In genomic region chr14:68656452-68656851, GRCh38 we compare ENCODE assay signal across 22 cellular contexts.
A peak's percentile ranks its signal among the peaks of the same experiment; 100 is the strongest.
DNase-seq lines count a peak whose midpoint lies in the region; ATAC-seq and TF ChIP-seq lines count a peak whose summit lies in the region.
"Had no signal": no experiment of that assay in that cellular context is flagged by ENCODE, and none has a peak within 500 bp of the region (broad histone marks: within the 10 kb centered on the region; RNA-seq: fewer than 3 reads in every experiment).

No MANE protein-coding gene starts in this region.

- peak overlapping the region; percentile 57; the same call in 1 of the 2 replicates for H2AK5ac ChIP-seq in IMR-90 (ENCODE audit: low read depth, low read length)

- CTCF ChIA-PET in IMR-90 (lab: Yijun Ruan, JAX): no interaction called here

- H3K9me3 Mint-ChIP-seq in brain: peaks cover 0 to 5% (median 0%) of the 10 kb centered on the region in 5 experiments
- H3K9me3 Mint-ChIP-seq: CD4-positive, CD25-positive, alpha-beta regulatory T cell had no signal

- peak overlapping the region; percentile 68; the same call in 1 of the 3 replicates for H2BK15ac ChIP-seq in IMR-90 (ENCODE audit: low read depth, low read length)

- no peaks in the 10 kb centered on the region for H4K20me1 ChIP-seq in IMR-90 (ENCODE audit: insufficient read depth, low read length)

- DNase-seq in IMR-90: no peak
- peak; percentile 65 for DNase-seq in mesenteric fat pad (ENCODE audit: low spot score)
- DNase-seq in stimulated activated naive CD4-positive, alpha-beta T cell treated with Interleukin-2 at 50 U/mL for 16 hours (lab: John Stamatoyannopoulos, UW): no peak
- DNase-seq in posterior vena cava (ENCODE audit: low spot score): no peak
- DNase-seq: activated CD4-positive, alpha-beta T cell treated with anti-CD3 and anti-CD28 coated beads for 48 hours; activated naive CD4-positive, alpha-beta T cell treated with anti-CD3 and anti-CD28 coated beads, Interleukin-2, amount 50 U/mL, for 16 hours; amniotic stem cell; CD4-positive, CD25-positive, alpha-beta regulatory T cell; effector memory CD4-positive, alpha-beta T cell; GM23248; kidney glomerular epithelial cell; NCI-H187 treated with DMSO at 0.1 percent for 48 hours; NCI-H524 treated with DMSO at 0.1 percent for 48 hours; NK-92 treated with Interleukin-12 subunit alpha and Interleukin-12 subunit beta, amount 100 ng/mL, for 24 hours; SHP77 treated with DMSO at 0.1 percent for 48 hours had no signal

- H3K56ac ChIP-seq in IMR-90 (ENCODE audit: extremely low read depth, insufficient read depth, low read length): no peak overlapping the region

- H3K4me3 ChIP-seq in IMR-90 (ENCODE audit: insufficient read depth, low read depth, low read length) (no peak overlapping the region), stomach smooth muscle (ENCODE audit: low read length in 2 of 2) (no peak overlapping the region)
- H3K4me3 ChIP-seq: GM23248, PC-9, prostate gland, tibial nerve had no signal

- H3K79me1 ChIP-seq in IMR-90 (ENCODE audit: low read depth in 1 of 2, low read length in 2 of 2): no peaks in the 10 kb centered on the region

- H3K27me3 ChIP-seq in IMR-90 (ENCODE audit: control insufficient read depth, insufficient read depth, low read length): no peaks in the 10 kb centered on the region
- H3K27me3 ChIP-seq in stomach smooth muscle (ENCODE audit: control insufficient read depth in 1 of 2, insufficient read depth in 2 of 2, low read length in 2 of 2): no peaks in the 10 kb centered on the region
- H3K27me3 ChIP-seq: tibial nerve had no signal

- TF ChIP-seq RAD21 in IMR-90 (IDR thresholded peaks at IDR 0.05; ENCODE audit: low read length): no peak

- no peak overlapping the region for H3K4me3 Mint-ChIP-seq in brain
- H3K4me3 Mint-ChIP-seq: CD4-positive, CD25-positive, alpha-beta regulatory T cell; IgD-negative memory B cell had no signal

- peak overlapping the region in 3 of 5 experiments; percentile 82 to 96 (median 95) for H3K27ac Mint-ChIP-seq in brain

- dilution Hi-C loops in IMR-90 (cut with HindIII; ENCODE audit: low sequenced_read_pairs, unreplicated experiment): no loop called here

- H3K36me3 Mint-ChIP-seq in brain: no peaks in the 10 kb centered on the region
- H3K36me3 Mint-ChIP-seq: CD4-positive, CD25-positive, alpha-beta regulatory T cell; IgD-negative memory B cell had no signal

- H3K27me3 Mint-ChIP-seq in brain: no peaks in the 10 kb centered on the region
- H3K27me3 Mint-ChIP-seq: CD4-positive, CD25-positive, alpha-beta regulatory T cell; IgD-negative memory B cell had no signal

- WGBS in IMR-90 (ENCODE audit: extremely low coverage in 2 of 2, insufficient read length in 1 of 2), 2 experiments: no CpG with 5 or more reads among the region's 8 CpGs

- ATAC-seq in IMR-90 (ENCODE audit: low read depth) (no peak), HG02763 (IDR thresholded peaks at IDR 0.05; ENCODE audit: unreplicated experiment) (no peak)

- H3K18ac ChIP-seq in IMR-90 (ENCODE audit: low read depth, low read length): 0 out of 2 replicates have a peak overlapping the region, but pooled peaks have one; percentile 33

- no peak overlapping the region for H2AK9ac ChIP-seq in IMR-90 (replicated peaks; ENCODE audit: low read depth, low read length, poor library complexity)

- no peak overlapping the region; the same call in 1 of the 2 replicates for H3K14ac ChIP-seq in IMR-90 (replicated peaks; ENCODE audit: low read depth, low read length)

- H4K8ac ChIP-seq in IMR-90 (ENCODE audit: low read depth in 2 of 2, low read length in 2 of 2): peak overlapping the region in 1 of 2 experiments; percentile 46; a peak in 1 of 4 replicates

- H3K4me1 Mint-ChIP-seq in brain: peaks cover 67% of the 10 kb centered on the region

- no peaks in the 10 kb centered on the region for H3K9me3 ChIP-seq in IMR-90 (ENCODE audit: control insufficient read depth, insufficient read depth, low read length)
- no peaks in the 10 kb centered on the region for H3K9me3 ChIP-seq in stomach smooth muscle (ENCODE audit: control insufficient read depth in 2 of 2, low read length in 2 of 2)
- H3K9me3 ChIP-seq: prostate gland, tibial nerve had no signal

- no peak overlapping the region for H3K4me2 ChIP-seq in IMR-90 (ENCODE audit: low read depth, low read length)
- H3K4me2 ChIP-seq: PC-9 had no signal

- no TSS peak for BruUV-seq in IMR-90 (replicated peaks; lab: Mats Ljungman, UMichigan)

- 0 out of 2 replicates have a peak overlapping the region, but pooled peaks have one; percentile 14 for H3K23ac ChIP-seq in IMR-90 (ENCODE audit: low read depth, low read length)

- peak overlapping the region; percentile 75; the same call in 1 of the 2 replicates for H2BK20ac ChIP-seq in IMR-90 (ENCODE audit: low read depth, low read length)

- H4K91ac ChIP-seq in IMR-90 (ENCODE audit: insufficient read depth, low read depth, low read length): no peak overlapping the region

- peaks cover 36% of the 10 kb centered on the region for H3K9me1 ChIP-seq in IMR-90 (ENCODE audit: insufficient read depth, low read length)

- peak overlapping the region; percentile 21; the same call in 1 of the 2 replicates for H4K5ac ChIP-seq in IMR-90 (ENCODE audit: low read depth, low read length)

- peaks cover 33% of the 10 kb centered on the region for H3K4me1 ChIP-seq in IMR-90 (ENCODE audit: control insufficient read depth, insufficient read depth, low read length)
- peaks cover 81% of the 10 kb centered on the region for H3K4me1 ChIP-seq in stomach smooth muscle (ENCODE audit: control insufficient read depth, insufficient read depth, low read length)

- POLR2A ChIA-PET in IMR-90 (lab: Charles Lee; ENCODE audit: unreplicated experiment): no interaction called here

- H3K9ac ChIP-seq in IMR-90 (ENCODE audit: low read depth, low read length) (no peak overlapping the region), stomach smooth muscle (ENCODE audit: low read length in 2 of 2) (no peak overlapping the region)
- H3K9ac ChIP-seq: GM23248 had no signal

- intact Hi-C loops in IMR-90 (cut with micrococcal nuclease) (loop anchor here (10.0 kb wide), 2 partner anchors 112 to 262 kb away; no protein-coding TSS in a partner anchor), posterior vena cava (cut with DNase I) (no loop called here)

- H2BK5ac ChIP-seq in IMR-90 (ENCODE audit: low read depth, low read length, poor library complexity, severe bottlenecking): no peak overlapping the region

- no peaks in the 10 kb centered on the region for H3K36me3 ChIP-seq in IMR-90 (ENCODE audit: control insufficient read depth, insufficient read depth, low read length)
- no peaks in the 10 kb centered on the region for H3K36me3 ChIP-seq in stomach smooth muscle (ENCODE audit: control insufficient read depth in 2 of 2, insufficient read depth in 2 of 2, low read length in 2 of 2)
- H3K36me3 ChIP-seq: prostate gland, tibial nerve had no signal

- H2AFZ ChIP-seq in IMR-90 (replicated peaks; ENCODE audit: low read length, poor library complexity): no peak overlapping the region
- H2AFZ ChIP-seq: GM23248, PC-9 had no signal

- peak overlapping the region; percentile 82; the same call in 1 of the 2 replicates for H3K4ac ChIP-seq in IMR-90 (ENCODE audit: low read depth, low read length)

- no peak for TF ChIP-seq CTCF in IMR-90 (conservative IDR thresholded peaks at IDR 0.05; ENCODE audit: low read depth, low read length)
- no peak for TF ChIP-seq CTCF in brain (conservative IDR thresholded peaks at IDR 0.05)

- TF ChIP-seq POLR2A in IMR-90 (IDR thresholded peaks at IDR 0.05; ENCODE audit: low read depth, low read length): no peak

- no peak overlapping the region for H3K27ac ChIP-seq in IMR-90 (ENCODE audit: insufficient read depth, low read length)
- H3K27ac ChIP-seq in stomach smooth muscle (ENCODE audit: low read length): peak overlapping the region; percentile 97
- H3K27ac ChIP-seq: GM23248, PC-9 had no signal

- in situ Hi-C loops in IMR-90 (cut with MboI; ENCODE audit: low sequenced_read_pairs): no loop called here

- H2BK120ac ChIP-seq in IMR-90 (ENCODE audit: low read depth, low read length): peak overlapping the region; percentile 84

TF ChIP-seq in IMR-90, 13 proteins besides CTCF, POLR2A, EP300 and RAD21:
- TF ChIP-seq, protein P1, sequence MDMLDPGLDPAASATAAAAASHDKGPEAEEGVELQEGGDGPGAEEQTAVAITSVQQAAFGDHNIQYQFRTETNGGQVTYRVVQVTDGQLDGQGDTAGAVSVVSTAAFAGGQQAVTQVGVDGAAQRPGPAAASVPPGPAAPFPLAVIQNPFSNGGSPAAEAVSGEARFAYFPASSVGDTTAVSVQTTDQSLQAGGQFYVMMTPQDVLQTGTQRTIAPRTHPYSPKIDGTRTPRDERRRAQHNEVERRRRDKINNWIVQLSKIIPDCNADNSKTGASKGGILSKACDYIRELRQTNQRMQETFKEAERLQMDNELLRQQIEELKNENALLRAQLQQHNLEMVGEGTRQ (IDR thresholded peaks at IDR 0.05; ENCODE audit: low read depth, low read length): no peak
- TF ChIP-seq BHLHE40 (IDR thresholded peaks at IDR 0.05; ENCODE audit: low read depth, low read length): no peak
- TF ChIP-seq, protein P2, sequence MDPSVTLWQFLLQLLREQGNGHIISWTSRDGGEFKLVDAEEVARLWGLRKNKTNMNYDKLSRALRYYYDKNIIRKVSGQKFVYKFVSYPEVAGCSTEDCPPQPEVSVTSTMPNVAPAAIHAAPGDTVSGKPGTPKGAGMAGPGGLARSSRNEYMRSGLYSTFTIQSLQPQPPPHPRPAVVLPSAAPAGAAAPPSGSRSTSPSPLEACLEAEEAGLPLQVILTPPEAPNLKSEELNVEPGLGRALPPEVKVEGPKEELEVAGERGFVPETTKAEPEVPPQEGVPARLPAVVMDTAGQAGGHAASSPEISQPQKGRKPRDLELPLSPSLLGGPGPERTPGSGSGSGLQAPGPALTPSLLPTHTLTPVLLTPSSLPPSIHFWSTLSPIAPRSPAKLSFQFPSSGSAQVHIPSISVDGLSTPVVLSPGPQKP (IDR thresholded peaks at IDR 0.05; ENCODE audit: borderline replicate concordance, low read depth, low read length): no peak
- TF ChIP-seq CHD1 (IDR thresholded peaks at IDR 0.05; ENCODE audit: low read depth, low read length): no peak
- TF ChIP-seq RFX5 (IDR thresholded peaks at IDR 0.05; ENCODE audit: low read depth, low read length): no peak
- no peak for TF ChIP-seq RCOR1 (IDR thresholded peaks at IDR 0.05; ENCODE audit: insufficient replicate concordance, low read length)
- TF ChIP-seq MAFK (IDR thresholded peaks at IDR 0.05; ENCODE audit: low read depth, low read length): no peak
- TF ChIP-seq SMC3 (IDR thresholded peaks at IDR 0.05; ENCODE audit: low read depth, low read length): no peak
- no peak for TF ChIP-seq CEBPB (IDR thresholded peaks at IDR 0.05; ENCODE audit: low read depth, low read length)
- TF ChIP-seq MXI1 (IDR thresholded peaks at IDR 0.05; ENCODE audit: borderline replicate concordance, low read depth, low read length): no peak
- TF ChIP-seq MAZ (IDR thresholded peaks at IDR 0.05; ENCODE audit: borderline replicate concordance, low read depth, low read length): no peak
- no peak for TF ChIP-seq NFE2L2 (IDR thresholded peaks at IDR 0.05; ENCODE audit: low read depth, low read length)
- no peak for TF ChIP-seq FOS (IDR thresholded peaks at IDR 0.05; ENCODE audit: low read depth, low read length)
